8 cellular contexts compared by ENCODE assay signal in the genomic region with DNA sequence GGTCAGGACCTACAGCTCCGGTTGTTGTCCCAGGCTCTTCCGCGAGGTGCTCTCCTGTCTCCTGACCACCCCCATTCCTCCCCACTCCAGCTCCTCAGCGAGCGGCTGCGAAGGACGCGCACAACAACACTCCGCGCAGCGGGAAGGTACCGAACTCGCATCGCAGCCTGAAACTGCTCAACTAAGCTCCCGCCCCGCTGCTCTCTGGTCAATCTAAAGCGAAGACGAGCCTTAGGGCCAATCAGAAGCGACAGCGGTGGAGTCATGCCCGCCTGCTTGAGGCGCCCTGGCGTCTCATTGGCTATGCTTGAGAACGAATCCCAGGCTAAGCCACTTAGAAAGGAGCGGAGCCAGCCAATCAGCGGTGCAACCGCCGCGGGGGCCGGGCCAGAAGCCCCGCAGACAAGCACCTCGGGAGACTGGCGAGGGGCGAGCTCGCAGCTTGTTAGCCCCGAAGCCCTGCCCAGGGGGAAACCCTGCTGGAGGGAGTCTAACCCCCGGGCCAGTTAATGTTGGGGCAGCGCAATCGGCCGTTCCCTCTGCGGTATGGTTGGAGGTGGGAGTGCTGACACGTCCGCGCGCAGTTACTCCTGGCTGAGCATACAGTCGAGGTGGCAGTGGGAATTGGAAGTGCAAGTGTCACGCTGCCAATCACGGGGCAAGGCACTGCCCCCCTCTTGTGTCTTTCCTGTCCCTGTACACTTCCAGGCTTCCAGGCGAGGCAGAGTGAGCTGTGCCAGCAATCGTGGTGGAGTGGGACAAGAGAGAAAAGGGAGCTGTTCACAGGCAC. TPM values are rescaled to one million over a fixed set of nuclear protein-coding genes. Genes with fewer than 3 reads are reported as not detected.
A peak's percentile ranks its signal among the peaks of the same experiment; 100 is the strongest.
DNase-seq lines count a peak whose midpoint lies in the region; ATAC-seq and TF ChIP-seq lines count a peak whose summit lies in the region.

No MANE protein-coding gene starts in this region.

- H3K4me2 ChIP-seq in KMS-11: peak overlapping the region; percentile 43

- H2AFZ ChIP-seq in KMS-11 (ENCODE audit: low read depth): peak overlapping the region; percentile 88

- H3K36me3 Mint-ChIP-seq in natural killer cell treated with Interleukin-12 subunit alpha and Interleukin-12 subunit beta and Interleukin-15 and Interleukin-18, amount 100 ng/mL, for 72 hours: no peaks in the 10 kb centered on the region

- H3K27ac ChIP-seq in KMS-11: no peak overlapping the region

- no peak for TF ChIP-seq CTCF in KMS-11 (conservative IDR thresholded peaks at IDR 0.05; ENCODE audit: low read depth, low read length)
- TF ChIP-seq CTCF in fibroblast of pulmonary artery (IDR thresholded peaks at IDR 0.05; ENCODE audit: low read length, missing control alignments): no peak

- no peak overlapping the region for H3K4me3 ChIP-seq in KMS-11 (IDR thresholded peaks at IDR 0.05; ENCODE audit: insufficient read depth, low read depth, low read length)
- H3K4me3 ChIP-seq in fibroblast of pulmonary artery (replicated peaks; ENCODE audit: low read depth, low read length): peak overlapping the region; percentile 60

- peak overlapping the region; percentile 85 to 98 for H3K27ac Mint-ChIP-seq in natural killer cell treated with Interleukin-12 subunit alpha and Interleukin-12 subunit beta and Interleukin-15 and Interleukin-18, amount 100 ng/mL, for 72 hours

- H3K36me3 ChIP-seq in KMS-11 (ENCODE audit: insufficient read depth): no peaks in the 10 kb centered on the region

- no peaks in the 10 kb centered on the region for H3K9me3 Mint-ChIP-seq in natural killer cell treated with Interleukin-12 subunit alpha and Interleukin-12 subunit beta and Interleukin-15 and Interleukin-18, amount 100 ng/mL, for 72 hours

- no peaks in the 10 kb centered on the region for H3K4me1 ChIP-seq in KMS-11 (ENCODE audit: low read depth, poor library complexity, severe bottlenecking)

- no peaks in the 10 kb centered on the region for H3K79me2 ChIP-seq in KMS-11 (ENCODE audit: insufficient read depth, low read depth)

- H3K4me3 Mint-ChIP-seq in natural killer cell treated with Interleukin-12 subunit alpha and Interleukin-12 subunit beta and Interleukin-15 and Interleukin-18, amount 100 ng/mL, for 72 hours: peak overlapping the region; percentile 98

- DNase-seq in DMS79 treated with DMSO at 0.1 percent for 48 hours (lab: John Stamatoyannopoulos, UW) (peak; percentile 96), RKO (ENCODE audit: low spot score) (peak; percentile 95), fibroblast of pulmonary artery (ENCODE audit: low read depth) (peak; percentile 98)
- DNase-seq in activated T-helper 1 cell treated with anti-CD3 and anti-CD28 coated beads, Interleukin-2, amount 50 U/mL, for 16 hours (ENCODE audit: low read depth in 1 of 2, low spot score in 1 of 2): peak; percentile 79 to 86
- DNase-seq in natural killer cell treated with Interleukin-12 subunit alpha and Interleukin-12 subunit beta and Interleukin-15 and Interleukin-18, amount 100 ng/mL, for 72 hours (ENCODE audit: low spot score): peak; percentile 96
- DNase-seq in stimulated activated naive CD4-positive, alpha-beta T cell treated with Interleukin-2 at 50 U/mL for 16 hours (lab: John Stamatoyannopoulos, UW): peak; percentile 94

- peak; percentile 91 for ATAC-seq in GM21786 (IDR thresholded peaks at IDR 0.05; ENCODE audit: unreplicated experiment)
- peak; percentile 99 to 100 for ATAC-seq in natural killer cell treated with Interleukin-12 subunit alpha and Interleukin-12 subunit beta and Interleukin-15 and Interleukin-18, amount 100 ng/mL, for 72 hours

- H3K27me3 ChIP-seq in KMS-11 (ENCODE audit: insufficient read depth, low read depth): peaks cover 18% of the 10 kb centered on the region; the same call in 1 of the 2 replicates

- peaks cover 0 to 3% of the 10 kb centered on the region in 2 donors for H3K27me3 Mint-ChIP-seq in natural killer cell treated with Interleukin-12 subunit alpha and Interleukin-12 subunit beta and Interleukin-15 and Interleukin-18, amount 100 ng/mL, for 72 hours

- peaks cover 9 to 14% of the 10 kb centered on the region in 2 donors for H3K4me1 Mint-ChIP-seq in natural killer cell treated with Interleukin-12 subunit alpha and Interleukin-12 subunit beta and Interleukin-15 and Interleukin-18, amount 100 ng/mL, for 72 hours (ENCODE audit: low read depth in 2 of 2)

- no peak overlapping the region for H3K9ac ChIP-seq in KMS-11

- no peaks in the 10 kb centered on the region for H4K20me1 ChIP-seq in KMS-11 (ENCODE audit: insufficient read depth)

RNA-seq across cellular contexts. Expression of a gene that starts 1.9 kb away (rescaled TPM):
- total RNA-seq in natural killer cell treated with Interleukin-12 subunit alpha and Interleukin-12 subunit beta and Interleukin-15 and Interleukin-18, amount 100 ng/mL, for 72 hours: 100 to 1,000 TPM; 191 to 295 TPM

RNA-seq across cellular contexts. Expression of a gene that starts 15.4 kb away (rescaled TPM):
- 100 to 1,000 TPM in 1 of 2 donors, 10 to 100 TPM in 1; 80.1 to 137 TPM for total RNA-seq in natural killer cell treated with Interleukin-12 subunit alpha and Interleukin-12 subunit beta and Interleukin-15 and Interleukin-18, amount 100 ng/mL, for 72 hours

RNA-seq across cellular contexts. Expression of a gene that starts 36.1 kb away (rescaled TPM):
- under 1 TPM; 0.38 to 0.70 TPM for total RNA-seq in natural killer cell treated with Interleukin-12 subunit alpha and Interleukin-12 subunit beta and Interleukin-15 and Interleukin-18, amount 100 ng/mL, for 72 hours

RNA-seq across cellular contexts. Expression of a gene that starts 39.8 kb away (rescaled TPM):
- 100 to 1,000 TPM in 1 of 2 donors, 10 to 100 TPM in 1; 80.4 to 193 TPM for total RNA-seq in natural killer cell treated with Interleukin-12 subunit alpha and Interleukin-12 subunit beta and Interleukin-15 and Interleukin-18, amount 100 ng/mL, for 72 hours

RNA-seq across cellular contexts. Expression of a gene that starts 42.8 kb away (rescaled TPM):
- 10 to 100 TPM; 17.0 to 19.1 TPM for total RNA-seq in natural killer cell treated with Interleukin-12 subunit alpha and Interleukin-12 subunit beta and Interleukin-15 and Interleukin-18, amount 100 ng/mL, for 72 hours
